Comparison of ENCODE assay signal across 8 cellular contexts in genomic region chr17:34199932-34200534, GRCh38. TPM values are rescaled to one million over a fixed set of nuclear protein-coding genes. Genes with fewer than 3 reads are reported as not detected.
A peak's percentile ranks its signal among the peaks of the same experiment; 100 is the strongest.
DNase-seq lines count a peak whose midpoint lies in the region; ATAC-seq, FAIRE-seq and TF ChIP-seq lines count a peak whose summit lies in the region.

No MANE protein-coding gene starts in this region.

- H3K27ac Mint-ChIP-seq in glutamatergic neuron (ENCODE audit: unreplicated experiment), result no peak overlapping the region

- peak; percentile 96 for FAIRE-seq in A549 (lab: Jason Lieb, UNC)

- H3K27me3 Mint-ChIP-seq in glutamatergic neuron (ENCODE audit: unreplicated experiment), result no peaks in the 10 kb centered on the region

- POLR2A ChIA-PET in A549 (lab: Yijun Ruan, JAX), result no interaction called here

- CTCF ChIA-PET in A549 (lab: Yijun Ruan, JAX), result interaction anchor here (0.7 to 8.8 kb wide), 58 partner anchors 8 to 1190 kb away, joined by 3 to 571 read pairs (median 5); partner anchors contain the start of genes CCL1, CCL13, CCL2 and CCL8

- 2% methylated on average over 8 of the region's 8 CpGs for WGBS in A549 (ENCODE audit: missing lambda C conversion rate)

- H3K9me3 Mint-ChIP-seq in glutamatergic neuron (ENCODE audit: unreplicated experiment), result peaks cover 2% of the 10 kb centered on the region

- peak overlapping the region; percentile 47; the same call in 1 of the 3 replicates for H3K4me2 ChIP-seq in A549

- peaks cover 6% of the 10 kb centered on the region for H3K36me3 Mint-ChIP-seq in glutamatergic neuron (ENCODE audit: unreplicated experiment)

- TF ChIP-seq POLR2A in A549 (IDR thresholded peaks at IDR 0.05; ENCODE audit: low read length), result no peak

- no peak for TF ChIP-seq EP300 in A549 (IDR thresholded peaks at IDR 0.05)

- peak; percentile 100 for TF ChIP-seq RAD21 in A549 (conservative IDR thresholded peaks at IDR 0.05 in 1 of 2, IDR thresholded peaks at IDR 0.05 in 1 of 2)

- H3K4me3 Mint-ChIP-seq in glutamatergic neuron (ENCODE audit: unreplicated experiment), result no peak overlapping the region

- H3K4me1 ChIP-seq in A549, result peaks cover 4% of the 10 kb centered on the region; the same call in 1 of the 3 replicates

- ATAC-seq in A549, result peak; percentile 90 to 97
- peak; percentile 63 for ATAC-seq in GM18517 (IDR thresholded peaks at IDR 0.05; ENCODE audit: unreplicated experiment)

- peak; percentile 100 for TF ChIP-seq CTCF in A549 (IDR thresholded peaks at IDR 0.05)
- peak; percentile 99 for TF ChIP-seq CTCF in glutamatergic neuron (IDR thresholded peaks at IDR 0.05; ENCODE audit: partially characterized antibody, unreplicated experiment)

- peak; percentile 73 to 87 for DNase-seq in A549 (ENCODE audit: low read depth in 1 of 2, low spot score in 1 of 2)
- peak; percentile 39 for DNase-seq in NCI-H1048 (lab: John Stamatoyannopoulos, UW)
- DNase-seq in SKM-1 (lab: John Stamatoyannopoulos, UW; ENCODE audit: unreplicated experiment), result peak; percentile 54
- DNase-seq in activated naive CD4-positive, alpha-beta T cell treated with anti-CD3 and anti-CD28 coated beads, Interleukin-2, amount 50 U/mL, for 16 hours, result peak; percentile 61
- peak; percentile 68 for DNase-seq in glutamatergic neuron
- DNase-seq in pons (ENCODE audit: low spot score), result peak; percentile 79
- DNase-seq in ureter (ENCODE audit: low spot score), result peak; percentile 89

- no peaks in the 10 kb centered on the region for H3K4me1 Mint-ChIP-seq in glutamatergic neuron (ENCODE audit: low read depth, unreplicated experiment)

- H3K27ac ChIP-seq in A549, result 0 out of 6 replicates have a peak overlapping the region, but pooled peaks of 1 of the 2 experiments have one; percentile 16

- H3K9me3 ChIP-seq in A549, result peaks cover 7% of the 10 kb centered on the region; the same call in 2 of the 3 replicates

- no peak overlapping the region for H3K4me3 ChIP-seq in A549

TF ChIP-seq in A549, 52 proteins besides CTCF, POLR2A, EP300 and RAD21:
- 0 out of 5 replicates have a peak, but pooled peaks of 1 of the 2 experiments have one; percentile 21 for TF ChIP-seq JUN (IDR thresholded peaks at IDR 0.05)
- TF ChIP-seq HOXA7 (CRISPR knock-in tag; IDR thresholded peaks at IDR 0.05), result no peak
- peak; percentile 100 for TF ChIP-seq SMC3 (IDR thresholded peaks at IDR 0.05)
TF ChIP-seq in A549: peak in this region for 2.

RNA-seq across cellular contexts. Expression of gene CCL2, which starts 55.1 kb away (rescaled TPM):
- polyA plus RNA-seq in A549 (2011; rRNA removed) (17.6 and 25.9 TPM in 2 replicates), A549 (2017; fragmentation: RNase III; extraction: RNeasy Plus Mini Kit Qiagen cat#74134 plus additional on column Dnase treatment) (130 to 161 TPM (median 144 TPM) in 3 replicates)
- polyA plus RNA-seq in A549 (2012; cell fraction: cytosol; rRNA removed), result 29.1 and 32.6 TPM in 2 replicates
- polyA plus RNA-seq in A549 (2012; cell fraction: nucleus; rRNA removed), result 21.7 and 38.3 TPM in 2 replicates
- polyA minus RNA-seq in A549 (2011; rRNA and poly(A)+ RNA removed), result 19.4 and 32.2 TPM in 2 replicates
- total RNA-seq in glutamatergic neuron (ENCODE audit: unreplicated experiment) (not detected), ureter (31.7 TPM)

Comparison
In these comparisons a context has a peak if more than half of its experiments do, and no peak if none do; other contexts are left out.
1. DNase-seq: peak in every context shown above with its lines; median percentile 89 in ureter; 80 in A549; 79 in pons; 68 in glutamatergic neuron; 61 in activated naive CD4-positive, alpha-beta T cell treated with anti-CD3 and anti-CD28 coated beads, Interleukin-2, amount 50 U/mL, for 16 hours; 54 in SKM-1; 39 in NCI-H1048.
2. RNA of gene CCL2, which starts 55.1 kb away (total RNA-seq): 31.7 TPM in ureter (single experiment); not detected in glutamatergic neuron (single experiment); every median in the first group is over 10 times any median in the second.